In the genomic region with DNA sequence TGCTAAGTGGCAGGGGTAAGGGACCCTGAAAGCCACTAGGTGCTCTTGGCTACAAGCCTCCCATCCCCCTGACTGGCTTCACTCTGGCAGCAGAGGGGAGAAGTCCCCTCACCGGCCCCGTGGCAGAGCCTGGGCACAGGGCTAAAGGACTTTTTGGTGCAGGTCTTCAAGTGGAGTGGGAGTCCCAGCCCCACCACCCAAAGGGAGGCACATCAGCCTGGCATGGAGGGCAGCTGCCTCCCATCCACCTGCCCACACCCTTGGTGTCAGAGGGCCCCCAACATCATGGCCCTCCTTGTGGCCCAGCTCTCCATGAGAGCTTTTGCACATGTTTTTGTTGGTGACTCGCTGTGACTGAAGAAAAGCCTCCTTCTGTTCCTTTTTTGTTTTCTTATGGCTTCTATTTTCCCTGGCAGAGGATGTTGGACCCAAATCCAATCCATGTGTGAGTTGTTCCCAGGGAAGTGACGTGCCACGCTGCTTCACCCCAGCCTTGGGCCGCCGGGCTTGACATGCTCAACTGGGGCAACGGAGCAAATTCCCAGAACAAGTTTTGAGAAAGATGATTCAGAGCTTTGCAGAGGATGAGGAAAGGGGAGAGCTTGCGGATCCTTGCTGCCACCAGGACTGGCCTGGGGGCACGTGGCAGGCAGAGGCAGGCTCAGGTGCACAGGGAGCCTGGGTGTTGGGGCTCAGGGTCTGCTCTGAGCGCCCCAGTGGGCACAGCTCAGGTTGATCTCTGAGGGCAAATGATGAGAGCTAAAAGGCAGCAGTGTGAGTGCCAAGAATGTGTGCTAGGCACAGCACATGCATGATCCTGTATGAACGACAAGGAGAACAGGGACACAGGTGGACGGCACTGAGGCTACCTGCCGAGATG, we compare ENCODE assay signal across 13 cellular contexts. TPM values are rescaled to one million over a fixed set of nuclear protein-coding genes. Genes with fewer than 3 reads are reported as not detected.
DNase-seq lines count a peak whose midpoint lies in the region; ATAC-seq and TF ChIP-seq lines count a peak whose summit lies in the region.
"Had no signal": no experiment of that assay in that cellular context is flagged by ENCODE, and none has a peak within 500 bp of the region (broad histone marks: within the 10 kb centered on the region; RNA-seq: fewer than 3 reads in every experiment).

No MANE protein-coding gene starts in this region.

- no peaks in the 10 kb centered on the region for H3K36me3 Mint-ChIP-seq in naive thymus-derived CD8-positive, alpha-beta T cell
- H3K36me3 Mint-ChIP-seq in T-helper 17 cell (ENCODE audit: low read depth): peaks cover 5% of the 10 kb centered on the region
- H3K36me3 Mint-ChIP-seq: CD14-positive monocyte had no signal

- peaks cover 13% of the 10 kb centered on the region for H3K36me3 ChIP-seq in MG63
- H3K36me3 ChIP-seq: pancreas had no signal

- TF ChIP-seq CTCF in AG04450 (IDR thresholded peaks at IDR 0.05; ENCODE audit: low read depth, low read length) (no peak), epithelial cell of esophagus (IDR thresholded peaks at IDR 0.05; ENCODE audit: insufficient read depth, low read depth, low read length, missing control alignments) (no peak)

- H3K9me3 Mint-ChIP-seq in naive thymus-derived CD8-positive, alpha-beta T cell: no peaks in the 10 kb centered on the region
- H3K9me3 Mint-ChIP-seq: stimulated activated naive CD8-positive, alpha-beta T cell treated with anti-CD3 and anti-CD28 coated beads, Interleukin-15, Interleukin-2, amounts not matched to agents 100 ng/mL and 50 ng/mL, for 24 hours had no signal

- peaks cover 12 to 49% (median 26%) of the 10 kb centered on the region in 4 donors for H3K4me1 Mint-ChIP-seq in naive thymus-derived CD8-positive, alpha-beta T cell
- peaks cover 7% of the 10 kb centered on the region for H3K4me1 Mint-ChIP-seq in T-helper 17 cell

- DNase-seq in AG04450 (ENCODE audit: low read depth, low spot score) (no peak), MG63 (peak; percentile 63), epithelial cell of esophagus (ENCODE audit: low read depth) (peak; percentile 90), GDM1 (lab: John Stamatoyannopoulos, UW) (no peak), T-helper 17 cell (no peak), activated gamma-delta T cell (lab: John Stamatoyannopoulos, UW) (no peak)
- no peak for DNase-seq in naive thymus-derived CD8-positive, alpha-beta T cell
- no peak for DNase-seq in effector CD4-positive, alpha-beta T cell
- DNase-seq: activated CD4-positive, alpha-beta T cell treated with anti-CD3 and anti-CD28 coated beads, Interleukin-2, amount 50 U/mL, for 1 hour; NCI-H524 had no signal

- H3K4me3 ChIP-seq in AG04450 (ENCODE audit: low read depth, low read length) (no peak overlapping the region), MG63 (no peak overlapping the region), epithelial cell of esophagus (ENCODE audit: low read length) (no peak overlapping the region)
- H3K4me3 ChIP-seq: pancreas had no signal

- peak overlapping the region; percentile 0 to 85 (median 62) for H3K27ac Mint-ChIP-seq in naive thymus-derived CD8-positive, alpha-beta T cell
- no peak overlapping the region for H3K27ac Mint-ChIP-seq in T-helper 17 cell

- ATAC-seq in naive thymus-derived CD8-positive, alpha-beta T cell: no peak
- no peak for ATAC-seq in T-helper 17 cell
- ATAC-seq: pancreas had no signal

- POLR2A ChIA-PET in AG04450 (lab: Yijun Ruan, JAX): interaction anchor here (1.4 to 1.8 kb wide), 2 partner anchors 13 to 14 kb away, joined by 4 to 8 read pairs; no protein-coding TSS in a partner anchor
- POLR2A ChIA-PET in naive thymus-derived CD8-positive, alpha-beta T cell (lab: Charles Lee): interaction anchor here (1.0 kb wide), 2 partner anchors 21 to 64 kb away, joined by 3 to 4 read pairs; no protein-coding TSS in a partner anchor

- H3K9me3 ChIP-seq in AG04450 (ENCODE audit: control insufficient read depth, insufficient read depth, low read length) (no peaks in the 10 kb centered on the region; the same call in 1 of the 2 replicates), MG63 (no peaks in the 10 kb centered on the region), T-helper 17 cell (ENCODE audit: control insufficient read depth, low read length, poor library complexity, severe bottlenecking) (no peaks in the 10 kb centered on the region)
- H3K9me3 ChIP-seq: pancreas had no signal

- H3K27me3 ChIP-seq in AG04450 (ENCODE audit: control insufficient read depth, insufficient read depth, low read length) (no peaks in the 10 kb centered on the region), MG63 (no peaks in the 10 kb centered on the region)
- H3K27me3 ChIP-seq: pancreas had no signal

- H3K4me3 Mint-ChIP-seq in naive thymus-derived CD8-positive, alpha-beta T cell: peak overlapping the region in 8 of 10 donors; percentile 8 to 80 (median 66)
- no peak overlapping the region for H3K4me3 Mint-ChIP-seq in T-helper 17 cell
- H3K4me3 Mint-ChIP-seq: stimulated activated naive CD8-positive, alpha-beta T cell treated with anti-CD3 and anti-CD28 coated beads, Interleukin-15, Interleukin-2, amounts not matched to agents 100 ng/mL and 50 ng/mL, for 24 hours had no signal

- CTCF ChIA-PET in AG04450 (lab: Charles Lee): interaction anchor here (0.7 kb wide), 1 partner anchor 30 kb away, joined by 6 read pairs; no protein-coding TSS in a partner anchor

- H3K27me3 Mint-ChIP-seq in naive thymus-derived CD8-positive, alpha-beta T cell: peaks cover 0 to 1% (median 0%) of the 10 kb centered on the region in 5 donors
- H3K27me3 Mint-ChIP-seq in T-helper 17 cell: peaks cover 37% of the 10 kb centered on the region

- H3K27ac ChIP-seq in AG04450 (ENCODE audit: low read depth, low read length): peak overlapping the region; percentile 47

RNA-seq across cellular contexts. Expression of a gene that starts 1.9 kb away (rescaled TPM):
- 18.5 and 30.7 TPM in 2 replicates for polyA plus RNA-seq in AG04450 (2011; rRNA removed)
- 19.8 and 37.9 TPM in 2 replicates for polyA minus RNA-seq in AG04450 (2011; rRNA and poly(A)+ RNA removed)
- total RNA-seq in MG63 (2014; rRNA removed; shearing (Covaris generic); ENCODE audit: low replicate concordance): 36.8 and 45.8 TPM in 2 replicates
- 10 to 100 TPM; 37.1 to 38.5 TPM for total RNA-seq in naive thymus-derived CD8-positive, alpha-beta T cell
- 10 to 100 TPM in 1 of 3 donors, 1 to 10 TPM in 2; 2.4 to 10.4 (median 4.2) TPM for polyA plus RNA-seq in naive thymus-derived CD8-positive, alpha-beta T cell
- total RNA-seq in T-helper 17 cell: 1 to 10 TPM; 1.1 to 4.2 TPM
- polyA plus RNA-seq: CD14-positive monocyte had no signal

RNA-seq across cellular contexts. Expression of a gene that starts 19.9 kb away (rescaled TPM):
- 4.6 and 5.1 TPM in 2 replicates for polyA plus RNA-seq in AG04450 (2011; rRNA removed)
- 11.0 and 11.6 TPM in 2 replicates for polyA minus RNA-seq in AG04450 (2011; rRNA and poly(A)+ RNA removed)
- 9.4 and 10.8 TPM in 2 replicates for total RNA-seq in MG63 (2014; rRNA removed; shearing (Covaris generic); ENCODE audit: low replicate concordance)
- 100 to 1,000 TPM in 1 of 2 experiments, 10 to 100 TPM in 1; 96.4 to 106 TPM for total RNA-seq in naive thymus-derived CD8-positive, alpha-beta T cell
- 10 to 100 TPM; 11.1 to 24.8 (median 15.0) TPM for polyA plus RNA-seq in naive thymus-derived CD8-positive, alpha-beta T cell
- total RNA-seq in T-helper 17 cell: 10 to 100 TPM; 27.2 to 29.7 TPM

RNA-seq across cellular contexts. Expression of a gene that starts 21.1 kb away (rescaled TPM):
- polyA plus RNA-seq in AG04450 (2011; rRNA removed): 64.8 and 79.6 TPM in 2 replicates
- 29.0 and 39.8 TPM in 2 replicates for polyA minus RNA-seq in AG04450 (2011; rRNA and poly(A)+ RNA removed)
- total RNA-seq in MG63 (2014; rRNA removed; shearing (Covaris generic); ENCODE audit: low replicate concordance): 146 and 186 TPM in 2 replicates
- 10 to 100 TPM; 70.5 to 72.4 TPM for total RNA-seq in naive thymus-derived CD8-positive, alpha-beta T cell
- 100 to 1,000 TPM in 1 of 3 donors, 10 to 100 TPM in 2; 64.3 to 102 (median 89.4) TPM for polyA plus RNA-seq in naive thymus-derived CD8-positive, alpha-beta T cell
- 10 to 100 TPM; 46.3 to 53.3 TPM for total RNA-seq in T-helper 17 cell

RNA-seq across cellular contexts. Expression of a gene that starts 36.8 kb away (rescaled TPM):
- not detected in 2 replicates for polyA plus RNA-seq in AG04450 (2011; rRNA removed)
- polyA minus RNA-seq in AG04450 (2011; rRNA and poly(A)+ RNA removed): not detected in 2 replicates
- not detected in 2 replicates for total RNA-seq in MG63 (2014; rRNA removed; shearing (Covaris generic); ENCODE audit: low replicate concordance)
- 1 to 10 TPM; 3.3 to 3.9 TPM for total RNA-seq in naive thymus-derived CD8-positive, alpha-beta T cell
- polyA plus RNA-seq in naive thymus-derived CD8-positive, alpha-beta T cell: not detected
- total RNA-seq in T-helper 17 cell: under 1 TPM in 1 of 2 donors, not detected in 1; 0.92 TPM
- polyA plus RNA-seq: CD14-positive monocyte had no signal

RNA-seq across cellular contexts. Expression of a gene that starts 38.9 kb away (rescaled TPM):
- not detected in 2 replicates for polyA plus RNA-seq in AG04450 (2011; rRNA removed)
- not detected in 2 replicates for polyA minus RNA-seq in AG04450 (2011; rRNA and poly(A)+ RNA removed)
- not detected in 2 replicates for total RNA-seq in MG63 (2014; rRNA removed; shearing (Covaris generic); ENCODE audit: low replicate concordance)
- total RNA-seq in naive thymus-derived CD8-positive, alpha-beta T cell: not detected
- polyA plus RNA-seq in naive thymus-derived CD8-positive, alpha-beta T cell: not detected
- total RNA-seq in T-helper 17 cell: not detected
- polyA plus RNA-seq: CD14-positive monocyte had no signal

Comparison
In these comparisons a context has a peak if more than half of its experiments do, and no peak if none do; other contexts are left out.
1. DNase-seq: peak in MG63 (single experiment) and epithelial cell of esophagus (single experiment); none in AG04450 (single experiment), naive thymus-derived CD8-positive, alpha-beta T cell (0 of 10), effector CD4-positive, alpha-beta T cell (single experiment), GDM1 (single experiment), T-helper 17 cell (0 of 3) and activated gamma-delta T cell (single experiment).